Comparison of ENCODE assay signal across 8 cellular contexts in the genomic region with DNA sequence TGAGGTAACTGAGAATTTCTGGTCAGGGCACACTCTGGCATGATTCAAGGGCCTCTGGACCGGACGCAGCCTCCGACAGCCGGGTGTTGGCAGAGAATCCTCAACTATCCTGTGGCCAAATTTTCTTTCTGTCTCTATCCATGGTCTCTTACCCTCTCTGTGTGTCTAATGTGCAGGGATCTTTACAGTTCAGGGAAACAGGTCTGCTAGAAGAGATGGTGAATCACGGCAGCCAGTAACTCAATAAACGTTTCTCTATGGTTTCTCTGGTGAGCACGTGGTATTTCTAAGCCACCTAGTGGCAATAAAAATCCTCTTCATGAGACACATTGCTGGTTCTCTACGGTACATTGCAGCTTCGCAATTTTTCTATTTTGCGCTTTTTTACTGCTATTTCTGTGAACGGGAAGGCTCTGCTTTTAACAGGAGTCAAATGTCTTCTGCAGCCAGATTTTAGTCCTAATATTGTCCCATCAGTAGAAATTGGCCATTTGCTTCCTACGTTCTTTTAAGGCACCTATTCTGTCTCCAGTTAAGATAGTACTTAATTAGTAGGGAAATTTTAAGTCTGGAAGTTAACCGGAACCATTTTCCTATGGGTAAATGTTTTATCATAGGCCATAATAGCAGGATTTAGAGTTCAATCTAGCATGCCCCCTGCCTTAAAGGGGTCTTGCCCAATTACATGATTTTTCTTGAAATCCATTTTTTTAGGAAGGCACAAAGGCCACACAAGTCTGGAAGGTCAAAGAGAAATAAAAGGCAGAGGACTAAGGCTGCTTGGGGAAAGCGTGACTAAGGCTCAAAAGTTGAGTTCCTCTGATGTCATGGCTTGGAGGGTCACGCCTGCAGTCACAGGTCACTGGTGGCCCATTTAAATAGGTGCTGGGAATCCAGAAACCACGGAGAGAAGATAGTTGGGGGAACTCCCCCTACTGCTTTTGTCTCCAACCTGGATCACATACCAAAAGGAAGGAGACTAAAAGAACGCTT. TPM values are rescaled to one million over a fixed set of nuclear protein-coding genes. Genes with fewer than 3 reads are reported as not detected.
A peak's percentile ranks its signal among the peaks of the same experiment; 100 is the strongest.
DNase-seq lines count a peak whose midpoint lies in the region; ATAC-seq, FAIRE-seq and TF ChIP-seq lines count a peak whose summit lies in the region.

No MANE protein-coding gene starts in this region.

- no peak for ATAC-seq in HG03097 (IDR thresholded peaks at IDR 0.05; ENCODE audit: low FRiP score, unreplicated experiment)

- peak overlapping the region; percentile 16 for H3K4me3 ChIP-seq in mesodermal cell (ENCODE audit: extremely low read depth, insufficient read depth, low read length, poor library complexity, severe bottlenecking)
- no peak overlapping the region for H3K4me3 ChIP-seq in transverse colon

- no peak for TF ChIP-seq POLR2A in transverse colon (IDR thresholded peaks at IDR 0.05)

- H3K4me1 ChIP-seq in mesodermal cell (ENCODE audit: control insufficient read depth, insufficient read depth, low read length, poor library complexity, severe bottlenecking) (peaks cover 19% of the 10 kb centered on the region), transverse colon (peaks cover 0 to 9% (median 0%) of the 10 kb centered on the region in 4 donors)

- in situ Hi-C loops in transverse colon (cut with MboI; ENCODE audit: low pct_ligation_motif_present in 1 of 4, low pct_unique_long_range_greater_than_20kb in 1 of 4, low sequenced_read_pairs in 3 of 4) = no loop called here

- H3K27ac ChIP-seq in mesodermal cell (ENCODE audit: low read depth, low read length, severe bottlenecking) (peak overlapping the region; percentile 88), transverse colon (no peak overlapping the region)

- H3K9me3 ChIP-seq in mesodermal cell (ENCODE audit: control insufficient read depth, low read length) = no peaks in the 10 kb centered on the region
- no peaks in the 10 kb centered on the region for H3K9me3 ChIP-seq in transverse colon

- peak; percentile 56 to 75 (median 66) for TF ChIP-seq CTCF in transverse colon (IDR thresholded peaks at IDR 0.05)

- intact Hi-C loops in transverse colon (cut with DNase I; ENCODE audit: low total_unique reads) = no loop called here

- DNase-seq in NCI-H82 (lab: John Stamatoyannopoulos, UW) (peak; percentile 48), NCI-H82 treated with DMSO at 0.1 percent for 48 hours (lab: John Stamatoyannopoulos, UW; ENCODE audit: unreplicated experiment) (no peak), HTR-8/SVneo (ENCODE audit: insufficient read length, low spot score) (peak; percentile 54), T-helper 1 cell (peak in 3 of 5 donors; percentile 23 to 72 (median 26)), transverse colon (no peak)
- DNase-seq in effector CD4-positive, alpha-beta T cell = peak; percentile 35

- WGBS in mesodermal cell (ENCODE audit: insufficient coverage in 2 of 2), 2 experiments = 18 to 27% methylated on average over 9 to 16 of the region's 17 CpGs
- WGBS in transverse colon (ENCODE audit: low coverage in 1 of 2), 2 donors = 36 to 45% methylated on average over 16 to 17 of the region's 17 CpGs

- no peak for TF ChIP-seq EP300 in transverse colon (IDR thresholded peaks at IDR 0.05; ENCODE audit: low read depth)

- H3K36me3 ChIP-seq in mesodermal cell (ENCODE audit: control insufficient read depth, insufficient read depth, low read length) (no peaks in the 10 kb centered on the region), transverse colon (no peaks in the 10 kb centered on the region)

- FAIRE-seq in HTR-8/SVneo (lab: Jason Lieb, UNC) = no peak

- H3K27me3 ChIP-seq in transverse colon = no peaks in the 10 kb centered on the region

RNA-seq across cellular contexts. Expression of a gene that starts 31.5 kb away (rescaled TPM):
- polyA plus RNA-seq in mesodermal cell (2013, experiment 1 of 2) = 103 TPM
- polyA plus RNA-seq in mesodermal cell (2013, experiment 2 of 2) = 96.7 TPM
- 10 to 100 TPM; 14.3 to 65.8 (median 26.3) TPM for total RNA-seq in transverse colon

RNA-seq across cellular contexts. Expression of a gene that starts 35.3 kb away (rescaled TPM):
- polyA plus RNA-seq in mesodermal cell (2013, experiment 1 of 2) = not detected
- not detected for polyA plus RNA-seq in mesodermal cell (2013, experiment 2 of 2)
- 1 to 10 TPM in 3 of 4 donors, not detected in 1; 3.0 to 8.2 (median 3.8) TPM for total RNA-seq in transverse colon

RNA-seq across cellular contexts. Expression of a gene that starts 47.5 kb away (rescaled TPM):
- 0.88 TPM for polyA plus RNA-seq in mesodermal cell (2013, experiment 1 of 2)
- polyA plus RNA-seq in mesodermal cell (2013, experiment 2 of 2) = 0.40 TPM
- total RNA-seq in transverse colon = 1 to 10 TPM in 2 of 4 donors, under 1 TPM in 2; 0.20 to 3.7 (median 1.1) TPM

Comparison
In these comparisons a context has a peak if more than half of its experiments do, and no peak if none do; other contexts are left out.
1. DNase-seq: peak in NCI-H82 (single experiment), HTR-8/SVneo (single experiment), T-helper 1 cell (3 of 5) and effector CD4-positive, alpha-beta T cell (single experiment); none in NCI-H82 treated with DMSO at 0.1 percent for 48 hours (single experiment) and transverse colon (single experiment).